Comparison of ENCODE assay signal across 17 cellular contexts in genomic region chr1:196029410-196029809, GRCh38.
DNase-seq lines count a peak whose midpoint lies in the region; ATAC-seq and TF ChIP-seq lines count a peak whose summit lies in the region.
"Had no signal": no experiment of that assay in that cellular context is flagged by ENCODE, and none has a peak within 500 bp of the region (broad histone marks: within the 10 kb centered on the region; RNA-seq: fewer than 3 reads in every experiment).

No MANE protein-coding gene starts in this region.

- WGBS in SK-N-SH (ENCODE audit: low lambda C conversion rate) = 88% methylated on average over 1 of the region's 1 CpG

- DNase-seq in SK-N-SH = no peak
- DNase-seq in RWPE2 (ENCODE audit: low spot score) = no peak
- DNase-seq in omental fat pad (ENCODE audit: low spot score) = no peak
- DNase-seq in GM19238 (ENCODE audit: insufficient read length, low spot score) = no peak
- DNase-seq in NCI-H1105 treated with DMSO at 0.1 percent for 48 hours (lab: John Stamatoyannopoulos, UW) = no peak
- DNase-seq: DMS79; MV-4-11; NCI-H1694 treated with DMSO at 0.1 percent for 48 hours; NCI-H2081 treated with DMSO at 0.1 percent for 48 hours; NCI-H446 treated with DMSO at 0.1 percent for 48 hours; NK-92 treated with Interleukin-12 subunit alpha and Interleukin-12 subunit beta, amount 100 ng/mL, for 24 hours; Peyer's patch; SJCRH30 had no signal

- no peaks in the 10 kb centered on the region for H3K79me2 ChIP-seq in SK-N-SH (ENCODE audit: insufficient read depth)
- no peaks in the 10 kb centered on the region for H3K79me2 ChIP-seq in neural cell (replicated peaks; ENCODE audit: insufficient read depth, low read length)

- POLR2A ChIA-PET in SK-N-SH (lab: Yijun Ruan, JAX) = no interaction called here

- TF ChIP-seq EP300 in SK-N-SH (IDR thresholded peaks at IDR 0.05; ENCODE audit: borderline replicate concordance in 1 of 2, low read depth in 1 of 2, low read length in 1 of 2) (no peak), neural cell (conservative IDR thresholded peaks at IDR 0.05; ENCODE audit: poor library complexity, severe bottlenecking) (no peak)

- ATAC-seq in SK-N-SH treated with all-trans-retinoic acid at 6 μM for 48 hours (no peak), RWPE2 (ENCODE audit: low read depth) (no peak), omental fat pad (ENCODE audit: low FRiP score) (no peak)

- H3K9me2 ChIP-seq in SK-N-SH = no peaks in the 10 kb centered on the region
- H3K9me2 ChIP-seq in neural cell (ENCODE audit: insufficient read depth, low read length) = no peaks in the 10 kb centered on the region

- CTCF ChIA-PET in SK-N-SH (lab: Yijun Ruan, JAX) = interaction anchor here (0.9 to 1.2 kb wide), 3 partner anchors 11 to 133 kb away, joined by 3 to 4 read pairs (median 4); no protein-coding TSS in a partner anchor

- no peaks in the 10 kb centered on the region for H4K20me1 ChIP-seq in SK-N-SH (ENCODE audit: insufficient read depth)
- no peaks in the 10 kb centered on the region for H4K20me1 ChIP-seq in neural cell (ENCODE audit: insufficient read depth)

- no peak overlapping the region for H2AFZ ChIP-seq in SK-N-SH (ENCODE audit: low read depth)
- H2AFZ ChIP-seq in neural cell (ENCODE audit: low read depth, low read length) = no peak overlapping the region

- H3K9ac ChIP-seq in SK-N-SH (no peak overlapping the region), neural cell (ENCODE audit: low read length) (no peak overlapping the region)

- no peaks in the 10 kb centered on the region for H3K36me3 ChIP-seq in SK-N-SH (replicated peaks in 1 of 2; ENCODE audit: control insufficient read depth in 1 of 2, insufficient read depth in 2 of 2, low read length in 1 of 2)
- H3K36me3 ChIP-seq in RWPE2 (ENCODE audit: low read depth) = no peaks in the 10 kb centered on the region
- H3K36me3 ChIP-seq in neural cell (ENCODE audit: insufficient read depth, low read length) = no peaks in the 10 kb centered on the region
- H3K36me3 ChIP-seq: Peyer's patch, SJCRH30 had no signal

- H3K27me3 ChIP-seq in SK-N-SH (ENCODE audit: insufficient read depth) (no peaks in the 10 kb centered on the region), RWPE2 (ENCODE audit: insufficient read depth, poor library complexity, severe bottlenecking) (no peaks in the 10 kb centered on the region), neural cell (ENCODE audit: insufficient read depth, low read depth, low read length) (no peaks in the 10 kb centered on the region)
- H3K27me3 ChIP-seq: Peyer's patch, SJCRH30 had no signal

- TF ChIP-seq CTCF in SK-N-SH (IDR thresholded peaks at IDR 0.05) = peak; percentile 11; the same call in 1 of the 2 replicates
- TF ChIP-seq CTCF in LNCAP (IDR thresholded peaks at IDR 0.05) = peak; percentile 59
- TF ChIP-seq CTCF in RWPE2 (IDR thresholded peaks at IDR 0.05; ENCODE audit: poor library complexity, severe bottlenecking) = peak; percentile 30
- TF ChIP-seq CTCF in neural cell (IDR thresholded peaks at IDR 0.05; ENCODE audit: poor library complexity, severe bottlenecking) = peak; percentile 59
- no peak for TF ChIP-seq CTCF in omental fat pad (IDR thresholded peaks at IDR 0.05)

- H3K4me3 ChIP-seq in SK-N-SH (ENCODE audit: low read depth in 2 of 2, low read length in 1 of 2) (no peak overlapping the region), RWPE2 (ENCODE audit: severe bottlenecking) (no peak overlapping the region), neural cell (ENCODE audit: low read length) (no peak overlapping the region)
- H3K4me3 ChIP-seq: K562, Peyer's patch, SJCRH30 had no signal

- H3K4me2 ChIP-seq in SK-N-SH (no peak overlapping the region), neural cell (ENCODE audit: low read length) (no peak overlapping the region)

- H3K4me1 ChIP-seq in SK-N-SH (ENCODE audit: control insufficient read depth in 1 of 2, insufficient read depth in 2 of 2, low read depth in 1 of 2, low read length in 1 of 2) (no peaks in the 10 kb centered on the region), RWPE2 (ENCODE audit: insufficient read depth, poor library complexity, severe bottlenecking) (no peaks in the 10 kb centered on the region)
- H3K4me1 ChIP-seq: Peyer's patch, SJCRH30 had no signal

- no peaks in the 10 kb centered on the region for H3K9me3 ChIP-seq in SK-N-SH
- no peaks in the 10 kb centered on the region for H3K9me3 ChIP-seq in RWPE2 (ENCODE audit: severe bottlenecking)
- no peaks in the 10 kb centered on the region for H3K9me3 ChIP-seq in neural cell (ENCODE audit: low read length)
- H3K9me3 ChIP-seq: Peyer's patch, SJCRH30 had no signal

- H3K27ac ChIP-seq in SK-N-SH (ENCODE audit: low read depth in 2 of 2, low read length in 1 of 2) (no peak overlapping the region), RWPE2 (ENCODE audit: poor library complexity, severe bottlenecking) (no peak overlapping the region), neural cell (ENCODE audit: low read length) (no peak overlapping the region)
- H3K27ac ChIP-seq: Peyer's patch, SJCRH30 had no signal

- H3F3A ChIP-seq in SK-N-SH (replicated peaks; ENCODE audit: insufficient read depth) = no peaks in the 10 kb centered on the region
- peaks cover 9% of the 10 kb centered on the region for H3F3A ChIP-seq in neural cell (ENCODE audit: insufficient read depth, low read length, poor library complexity, severe bottlenecking)

- peak; percentile 54 for TF ChIP-seq RAD21 in SK-N-SH (IDR thresholded peaks at IDR 0.05; ENCODE audit: low read length)
- TF ChIP-seq RAD21 in neural cell (conservative IDR thresholded peaks at IDR 0.05) = peak; percentile 64

TF ChIP-seq in SK-N-SH, 30 proteins besides CTCF, POLR2A, EP300 and RAD21:
- no peak for TF ChIP-seq USF1 (IDR thresholded peaks at IDR 0.05; ENCODE audit: borderline replicate concordance, low read depth)

TF ChIP-seq in SK-N-SH treated with all-trans-retinoic acid at 6 μM for 48 hours, 23 proteins besides CTCF, POLR2A, EP300 and RAD21 (continues in another document):
- TF ChIP-seq POU6F1 (CRISPR knock-in tag; IDR thresholded peaks at IDR 0.05; ENCODE audit: borderline replicate concordance, low read depth) (no peak), PATZ1 (CRISPR knock-in tag; IDR thresholded peaks at IDR 0.05; ENCODE audit: borderline replicate concordance) (no peak), PPARA (CRISPR knock-in tag; IDR thresholded peaks at IDR 0.05; ENCODE audit: borderline replicate concordance) (no peak)

TF ChIP-seq in neural cell, 6 proteins besides CTCF, POLR2A, EP300 and RAD21:
- TF ChIP-seq MXI1 (conservative IDR thresholded peaks at IDR 0.05; ENCODE audit: poor library complexity, severe bottlenecking) = no peak
- peak; percentile 52 for TF ChIP-seq SMC3 (conservative IDR thresholded peaks at IDR 0.05; ENCODE audit: poor library complexity)

Comparison
In these comparisons a context has a peak if more than half of its experiments do, and no peak if none do; other contexts are left out.
1. CTCF ChIP-seq: peak in SK-N-SH (single experiment), LNCAP (single experiment), RWPE2 (single experiment) and neural cell (single experiment); none in omental fat pad (0 of 3).